Comparison of ENCODE assay signal across 8 cellular contexts in the genomic region with DNA sequence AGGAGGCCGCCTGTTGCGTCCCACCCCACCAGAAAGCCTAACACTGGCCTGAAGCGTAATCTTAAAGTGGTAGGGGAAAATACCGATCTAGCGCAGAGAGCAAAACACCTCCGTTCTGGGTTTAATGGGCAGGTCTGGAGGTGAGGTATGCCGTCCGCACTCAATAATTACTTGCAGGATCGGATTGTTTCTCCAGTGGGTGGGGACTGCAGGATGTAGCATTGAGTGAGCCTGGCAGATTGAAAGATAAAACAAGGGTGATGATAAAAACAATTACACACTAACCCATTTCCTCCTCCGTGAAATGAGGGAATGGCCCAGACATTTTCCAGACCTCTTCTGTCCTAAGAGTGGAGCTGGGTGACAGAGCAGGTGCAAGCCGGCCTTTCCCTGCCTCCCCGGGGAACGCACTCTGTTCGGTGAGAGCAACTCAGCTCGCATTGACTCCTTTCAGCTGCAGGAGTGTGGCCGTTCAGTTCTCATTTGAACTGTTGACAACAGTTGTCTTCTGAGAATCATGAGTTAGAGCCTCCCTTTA.
DNase-seq lines count a peak whose midpoint lies in the region; ATAC-seq lines count a peak whose summit lies in the region.

No MANE protein-coding gene starts in this region.

- peak; percentile 62 for DNase-seq in NCI-H2107 (lab: John Stamatoyannopoulos, UW)
- DNase-seq in activated T-helper 2 cell treated with anti-CD3 and anti-CD28 coated beads, Interferon-gamma antibody, Interleukin-2, Interleukin-4, amounts not matched to agents 10 μg/mL and 5 μg/mL and 100 μg/mL, durations not matched to agents 14 hours and 24 hours and 36 hours (ENCODE audit: low spot score), result peak; percentile 32
- no peak for DNase-seq in Right ventricle myocardium superior
- no peak for DNase-seq in sciatic nerve (ENCODE audit: low spot score)
- DNase-seq in pons (ENCODE audit: low spot score), result no peak
- no peak for DNase-seq in SIG-M5 (lab: John Stamatoyannopoulos, UW)

- peak overlapping the region; percentile 93 for H3K27ac Mint-ChIP-seq in activated T-helper 2 cell treated with anti-CD3 and anti-CD28 coated beads, Interferon-gamma antibody, Interleukin-2, Interleukin-4, amounts not matched to agents 10 μg/mL and 5 μg/mL and 100 μg/mL, durations not matched to agents 14 hours and 24 hours and 36 hours

- intact Hi-C loops in activated T-helper 2 cell treated with anti-CD3 and anti-CD28 coated beads, Interferon-gamma antibody, Interleukin-2, Interleukin-4, amounts not matched to agents 10 μg/mL and 5 μg/mL and 100 μg/mL, durations not matched to agents 14 hours and 24 hours and 36 hours (cut with micrococcal nuclease), result loop anchor here (1.0 to 10.0 kb wide), 9 partner anchors 37 to 513 kb away; a partner anchor contains a TSS
- intact Hi-C loops in Right ventricle myocardium superior (cut with DNase I), result no loop called here
- intact Hi-C loops in sciatic nerve (cut with DNase I), result no loop called here

- no peaks in the 10 kb centered on the region for H3K9me3 Mint-ChIP-seq in activated T-helper 2 cell treated with anti-CD3 and anti-CD28 coated beads, Interferon-gamma antibody, Interleukin-2, Interleukin-4, amounts not matched to agents 10 μg/mL and 5 μg/mL and 100 μg/mL, durations not matched to agents 14 hours and 24 hours and 36 hours

- H3K4me1 Mint-ChIP-seq in activated T-helper 2 cell treated with anti-CD3 and anti-CD28 coated beads, Interferon-gamma antibody, Interleukin-2, Interleukin-4, amounts not matched to agents 10 μg/mL and 5 μg/mL and 100 μg/mL, durations not matched to agents 14 hours and 24 hours and 36 hours (ENCODE audit: low read depth), result peaks cover 33% of the 10 kb centered on the region

- H3K36me3 Mint-ChIP-seq in activated T-helper 2 cell treated with anti-CD3 and anti-CD28 coated beads, Interferon-gamma antibody, Interleukin-2, Interleukin-4, amounts not matched to agents 10 μg/mL and 5 μg/mL and 100 μg/mL, durations not matched to agents 14 hours and 24 hours and 36 hours (ENCODE audit: low read depth), result peaks cover 5% of the 10 kb centered on the region

- no peaks in the 10 kb centered on the region for H3K27me3 Mint-ChIP-seq in activated T-helper 2 cell treated with anti-CD3 and anti-CD28 coated beads, Interferon-gamma antibody, Interleukin-2, Interleukin-4, amounts not matched to agents 10 μg/mL and 5 μg/mL and 100 μg/mL, durations not matched to agents 14 hours and 24 hours and 36 hours (ENCODE audit: low read depth)

- peak; percentile 10 for ATAC-seq in GM18520 (IDR thresholded peaks at IDR 0.05; ENCODE audit: unreplicated experiment)
- ATAC-seq in HG02763 (IDR thresholded peaks at IDR 0.05; ENCODE audit: unreplicated experiment), result peak; percentile 16
- peak; percentile 25 for ATAC-seq in Right ventricle myocardium superior (ENCODE audit: poor library complexity)
- ATAC-seq in sciatic nerve, result peak; percentile 49

- H3K4me3 Mint-ChIP-seq in activated T-helper 2 cell treated with anti-CD3 and anti-CD28 coated beads, Interferon-gamma antibody, Interleukin-2, Interleukin-4, amounts not matched to agents 10 μg/mL and 5 μg/mL and 100 μg/mL, durations not matched to agents 14 hours and 24 hours and 36 hours (ENCODE audit: low read depth), result peak overlapping the region; percentile 92

Comparison
In these comparisons a context has a peak if more than half of its experiments do, and no peak if none do; other contexts are left out.
1. DNase-seq: peak in NCI-H2107 (single experiment) and activated T-helper 2 cell treated with anti-CD3 and anti-CD28 coated beads, Interferon-gamma antibody, Interleukin-2, Interleukin-4, amounts not matched to agents 10 μg/mL and 5 μg/mL and 100 μg/mL, durations not matched to agents 14 hours and 24 hours and 36 hours (single experiment); none in Right ventricle myocardium superior (single experiment), sciatic nerve (single experiment), pons (single experiment) and SIG-M5 (single experiment).
2. Peak in every context shown above with its lines, with median percentiles within 50 percentile points of each other: ATAC-seq.